8 cellular contexts compared by ENCODE assay signal in genomic region chr15:50686468-50687301, GRCh38. TPM values are rescaled to one million over a fixed set of nuclear protein-coding genes. Genes with fewer than 3 reads are reported as not detected.
DNase-seq lines count a peak whose midpoint lies in the region; ATAC-seq and TF ChIP-seq lines count a peak whose summit lies in the region.

A gene with protein sequence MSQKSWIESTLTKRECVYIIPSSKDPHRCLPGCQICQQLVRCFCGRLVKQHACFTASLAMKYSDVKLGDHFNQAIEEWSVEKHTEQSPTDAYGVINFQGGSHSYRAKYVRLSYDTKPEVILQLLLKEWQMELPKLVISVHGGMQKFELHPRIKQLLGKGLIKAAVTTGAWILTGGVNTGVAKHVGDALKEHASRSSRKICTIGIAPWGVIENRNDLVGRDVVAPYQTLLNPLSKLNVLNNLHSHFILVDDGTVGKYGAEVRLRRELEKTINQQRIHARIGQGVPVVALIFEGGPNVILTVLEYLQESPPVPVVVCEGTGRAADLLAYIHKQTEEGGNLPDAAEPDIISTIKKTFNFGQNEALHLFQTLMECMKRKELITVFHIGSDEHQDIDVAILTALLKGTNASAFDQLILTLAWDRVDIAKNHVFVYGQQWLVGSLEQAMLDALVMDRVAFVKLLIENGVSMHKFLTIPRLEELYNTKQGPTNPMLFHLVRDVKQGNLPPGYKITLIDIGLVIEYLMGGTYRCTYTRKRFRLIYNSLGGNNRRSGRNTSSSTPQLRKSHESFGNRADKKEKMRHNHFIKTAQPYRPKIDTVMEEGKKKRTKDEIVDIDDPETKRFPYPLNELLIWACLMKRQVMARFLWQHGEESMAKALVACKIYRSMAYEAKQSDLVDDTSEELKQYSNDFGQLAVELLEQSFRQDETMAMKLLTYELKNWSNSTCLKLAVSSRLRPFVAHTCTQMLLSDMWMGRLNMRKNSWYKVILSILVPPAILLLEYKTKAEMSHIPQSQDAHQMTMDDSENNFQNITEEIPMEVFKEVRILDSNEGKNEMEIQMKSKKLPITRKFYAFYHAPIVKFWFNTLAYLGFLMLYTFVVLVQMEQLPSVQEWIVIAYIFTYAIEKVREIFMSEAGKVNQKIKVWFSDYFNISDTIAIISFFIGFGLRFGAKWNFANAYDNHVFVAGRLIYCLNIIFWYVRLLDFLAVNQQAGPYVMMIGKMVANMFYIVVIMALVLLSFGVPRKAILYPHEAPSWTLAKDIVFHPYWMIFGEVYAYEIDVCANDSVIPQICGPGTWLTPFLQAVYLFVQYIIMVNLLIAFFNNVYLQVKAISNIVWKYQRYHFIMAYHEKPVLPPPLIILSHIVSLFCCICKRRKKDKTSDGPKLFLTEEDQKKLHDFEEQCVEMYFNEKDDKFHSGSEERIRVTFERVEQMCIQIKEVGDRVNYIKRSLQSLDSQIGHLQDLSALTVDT (N-terminal part only) (minus strand): TSS chr15:50686797. CDS start chr15:50686533, 264 bp downstream.

- peaks cover 52% of the 10 kb centered on the region for H3K4me1 Mint-ChIP-seq in activated T-cell treated with anti-CD3 and anti-CD28 coated beads, Interleukin-2, amount 50 U/mL, for 24 hours (ENCODE audit: low read depth)

- ATAC-seq in GM21528 (IDR thresholded peaks at IDR 0.05; ENCODE audit: low FRiP score, unreplicated experiment) (peak; percentile 78), IMR-90 (ENCODE audit: low read depth) (peak; percentile 84)

- H3K23ac ChIP-seq in IMR-90 (ENCODE audit: low read depth, low read length) = peak within 1 kb of the TSS; percentile 98

- peak within 1 kb of the TSS; percentile 99 for H3K27ac Mint-ChIP-seq in activated T-cell treated with anti-CD3 and anti-CD28 coated beads, Interleukin-2, amount 50 U/mL, for 24 hours

- no peaks in the 10 kb centered on the region; the same call in 1 of the 2 replicates for H3K9me1 ChIP-seq in IMR-90 (ENCODE audit: insufficient read depth, low read length)

- H3K4me2 ChIP-seq in IMR-90 (ENCODE audit: low read depth, low read length) = peak within 1 kb of the TSS; percentile 97

- H3K36me3 Mint-ChIP-seq in activated T-cell treated with anti-CD3 and anti-CD28 coated beads, Interleukin-2, amount 50 U/mL, for 24 hours (ENCODE audit: low read depth) = peaks cover 54% of the 10 kb centered on the region

- H3K9me3 ChIP-seq in IMR-90 (ENCODE audit: control insufficient read depth, insufficient read depth, low read length) = no peaks in the 10 kb centered on the region
- no peaks in the 10 kb centered on the region for H3K9me3 ChIP-seq in esophagus (ENCODE audit: control insufficient read depth in 2 of 2, insufficient read depth in 1 of 2, low read depth in 1 of 2, low read length in 1 of 2)
- H3K9me3 ChIP-seq in muscle layer of colon (ENCODE audit: low read length) = no peaks in the 10 kb centered on the region

- BruUV-seq in IMR-90 (replicated peaks; lab: Mats Ljungman, UMichigan) = no TSS peak

- H3K4me3 Mint-ChIP-seq in activated T-cell treated with anti-CD3 and anti-CD28 coated beads, Interleukin-2, amount 50 U/mL, for 24 hours = peak within 1 kb of the TSS; percentile 100

- POLR2A ChIA-PET in IMR-90 (lab: Charles Lee; ENCODE audit: unreplicated experiment) = interaction anchor here (0.7 kb wide), 1 partner anchor 33 kb away, joined by 4 read pairs; no protein-coding TSS in a partner anchor

- H3K9me3 Mint-ChIP-seq in activated T-cell treated with anti-CD3 and anti-CD28 coated beads, Interleukin-2, amount 50 U/mL, for 24 hours = no peaks in the 10 kb centered on the region

- DNase-seq in DMS 273 treated with DMSO at 0.1 percent for 48 hours (lab: John Stamatoyannopoulos, UW) (peak; percentile 65), IMR-90 (peak; percentile 81)
- DNase-seq in activated T-cell treated with anti-CD3 and anti-CD28 coated beads, Interleukin-2, amount 50 U/mL, for 24 hours = peak; percentile 93
- DNase-seq in stimulated activated CD8-positive, alpha-beta memory T cell treated with anti-CD3 and anti-CD28 coated beads, Interleukin-7, amount 100 ng/mL, for 24 hours (ENCODE audit: low read depth) = peak; percentile 79

- H2BK20ac ChIP-seq in IMR-90 (ENCODE audit: low read depth, low read length) = peak within 1 kb of the TSS; percentile 45

- 0 out of 2 replicates have a peak, but pooled peaks cover 2% of the 10 kb centered on the region for H3K36me3 ChIP-seq in IMR-90 (ENCODE audit: control insufficient read depth, insufficient read depth, low read length)
- no peaks in the 10 kb centered on the region for H3K36me3 ChIP-seq in esophagus (ENCODE audit: control insufficient read depth in 2 of 2, insufficient read depth in 2 of 2, low read length in 1 of 2)
- H3K36me3 ChIP-seq in muscle layer of colon (ENCODE audit: insufficient read depth, low read length) = peaks cover 10% of the 10 kb centered on the region

- H4K8ac ChIP-seq in IMR-90 (ENCODE audit: low read depth in 2 of 2, low read length in 2 of 2) = peak within 1 kb of the TSS; percentile 96 to 100

- H4K20me1 ChIP-seq in IMR-90 (ENCODE audit: insufficient read depth, low read length) = peaks cover 20% of the 10 kb centered on the region

- peak within 1 kb of the TSS; percentile 79 for H2AK5ac ChIP-seq in IMR-90 (ENCODE audit: low read depth, low read length)

- no peaks in the 10 kb centered on the region for H3K27me3 Mint-ChIP-seq in activated T-cell treated with anti-CD3 and anti-CD28 coated beads, Interleukin-2, amount 50 U/mL, for 24 hours

- H3K18ac ChIP-seq in IMR-90 (ENCODE audit: low read depth, low read length) = peak within 1 kb of the TSS; percentile 97

- TF ChIP-seq POLR2A in IMR-90 (IDR thresholded peaks at IDR 0.05; ENCODE audit: low read depth, low read length) = peak; percentile 79; the same call in 1 of the 2 replicates

- CTCF ChIA-PET in IMR-90 (lab: Yijun Ruan, JAX) = interaction anchor here (1.1 kb wide), 1 partner anchor 190 kb away, joined by 4 read pairs; no protein-coding TSS in a partner anchor

- H3K4me1 ChIP-seq in IMR-90 (ENCODE audit: control insufficient read depth, insufficient read depth, low read length) = peaks cover 3% of the 10 kb centered on the region; the same call in 1 of the 2 replicates
- H3K4me1 ChIP-seq in esophagus (ENCODE audit: control insufficient read depth in 2 of 2, insufficient read depth in 2 of 2, low read length in 1 of 2) = no peaks in the 10 kb centered on the region
- H3K4me1 ChIP-seq in muscle layer of colon (ENCODE audit: insufficient read depth, low read length) = peaks cover 25% of the 10 kb centered on the region

- H3K4ac ChIP-seq in IMR-90 (ENCODE audit: low read depth, low read length) = peak within 1 kb of the TSS; percentile 99

- no peak for TF ChIP-seq RAD21 in IMR-90 (IDR thresholded peaks at IDR 0.05; ENCODE audit: low read length)

- intact Hi-C loops in IMR-90 (cut with micrococcal nuclease) = loop anchor here (2.0 kb wide), 1 partner anchor 78 kb away; the partner anchor contains the start of gene SPPL2A

- peak within 1 kb of the TSS; percentile 93 for H3K27ac ChIP-seq in IMR-90 (ENCODE audit: insufficient read depth, low read length)
- peak within 1 kb of the TSS; percentile 87 to 97 for H3K27ac ChIP-seq in esophagus (ENCODE audit: low read depth in 2 of 2, low read length in 1 of 2)
- peak within 1 kb of the TSS; percentile 100 for H3K27ac ChIP-seq in muscle layer of colon (ENCODE audit: low read depth, low read length)

- peak within 1 kb of the TSS; percentile 83 for H2BK15ac ChIP-seq in IMR-90 (ENCODE audit: low read depth, low read length)

- dilution Hi-C loops in IMR-90 (cut with HindIII; ENCODE audit: low sequenced_read_pairs, unreplicated experiment) = no loop called here

- peak within 1 kb of the TSS; percentile 91 for H2BK120ac ChIP-seq in IMR-90 (ENCODE audit: low read depth, low read length)

- peak within 1 kb of the TSS; percentile 100 for H3K14ac ChIP-seq in IMR-90 (replicated peaks; ENCODE audit: low read depth, low read length)

- H4K5ac ChIP-seq in IMR-90 (ENCODE audit: low read depth, low read length) = peak within 1 kb of the TSS; percentile 94

- H2BK5ac ChIP-seq in IMR-90 (ENCODE audit: low read depth, low read length, poor library complexity, severe bottlenecking) = peak within 1 kb of the TSS; percentile 87

- peak within 1 kb of the TSS; percentile 96 for H3K4me3 ChIP-seq in IMR-90 (ENCODE audit: insufficient read depth, low read depth, low read length)
- peak within 1 kb of the TSS; percentile 70 to 73 for H3K4me3 ChIP-seq in esophagus (ENCODE audit: low read depth in 1 of 2, low read length in 2 of 2)
- peak within 1 kb of the TSS; percentile 97 to 99 for H3K4me3 ChIP-seq in muscle layer of colon (ENCODE audit: low read depth in 1 of 2, low read length in 2 of 2)

- peak within 1 kb of the TSS; percentile 97 for H2AFZ ChIP-seq in IMR-90 (replicated peaks; ENCODE audit: low read length, poor library complexity)

- H3K27me3 ChIP-seq in IMR-90 (ENCODE audit: control insufficient read depth, insufficient read depth, low read length) (no peaks in the 10 kb centered on the region), esophagus (ENCODE audit: control insufficient read depth in 1 of 2, insufficient read depth in 2 of 2, low read length in 2 of 2) (no peaks in the 10 kb centered on the region), muscle layer of colon (ENCODE audit: control insufficient read depth in 1 of 2, insufficient read depth in 2 of 2, low read length in 2 of 2) (no peaks in the 10 kb centered on the region)

- H2AK9ac ChIP-seq in IMR-90 (replicated peaks; ENCODE audit: low read depth, low read length, poor library complexity) = peak within 1 kb of the TSS; percentile 84

- in situ Hi-C loops in IMR-90 (cut with MboI; ENCODE audit: low sequenced_read_pairs) = no loop called here

- TF ChIP-seq CTCF in IMR-90 (conservative IDR thresholded peaks at IDR 0.05; ENCODE audit: low read depth, low read length) = no peak

- 1% methylated on average over 22 of the region's 80 CpGs; no CpG with 5 or more reads in 1 of the 2 experiments for WGBS in IMR-90 (ENCODE audit: extremely low coverage in 2 of 2, insufficient read length in 1 of 2), 2 experiments
- WGBS in esophagus, 2 donors = 0% methylated on average over 57 to 80 of the region's 80 CpGs

- H4K91ac ChIP-seq in IMR-90 (ENCODE audit: insufficient read depth, low read depth, low read length) = peak within 1 kb of the TSS; percentile 96

- peak within 1 kb of the TSS; percentile 94 for H3K9ac ChIP-seq in IMR-90 (ENCODE audit: low read depth, low read length)
- peak within 1 kb of the TSS; percentile 95 for H3K9ac ChIP-seq in muscle layer of colon (ENCODE audit: low read length)

- H3K79me1 ChIP-seq in IMR-90 (ENCODE audit: low read depth in 1 of 2, low read length in 2 of 2) = peaks cover 4 to 51% of the 10 kb centered on the region in 2 experiments

- H3K56ac ChIP-seq in IMR-90 (ENCODE audit: extremely low read depth, insufficient read depth, low read length) = peak within 1 kb of the TSS; percentile 98

TF ChIP-seq in IMR-90, 13 proteins besides CTCF, POLR2A, EP300 and RAD21 (continues in another document):
- TF ChIP-seq CEBPB (IDR thresholded peaks at IDR 0.05; ENCODE audit: low read depth, low read length) = peak; percentile 96

RNA-seq across cellular contexts. Expression of the gene that starts here (rescaled TPM):
- 27.8 and 49.4 TPM in 2 replicates for total RNA-seq in IMR-90 (2012; rRNA removed)
- polyA plus RNA-seq in IMR-90 (2012; rRNA removed) = 6.9 and 10.6 TPM in 2 replicates
- 0.86 and 1.2 TPM in 2 replicates for polyA plus RNA-seq in IMR-90 (2012; cell fraction: cytosol; rRNA removed)
- 2.1 and 18.4 TPM in 2 replicates for polyA plus RNA-seq in IMR-90 (2012; cell fraction: nucleus; rRNA removed; ENCODE audit: low replicate concordance)
- polyA plus RNA-seq in PFSK-1 (2012; ENCODE audit: insufficient read length, low read depth) = 10.4 TPM
- 1 to 10 TPM; 4.9 to 6.1 TPM for polyA plus RNA-seq in esophagus

Comparison
In these comparisons a context has a peak if more than half of its experiments do, and no peak if none do; other contexts are left out.
1. Peak in every context shown above with its lines: DNase-seq, ATAC-seq, H3K4me3 ChIP-seq and H3K27ac ChIP-seq.